ENCODE assay signal across 8 cellular contexts in genomic region chr4:156968479-156968984, GRCh38. TPM values are rescaled to one million over a fixed set of nuclear protein-coding genes. Genes with fewer than 3 reads are reported as not detected.
DNase-seq lines count a peak whose midpoint lies in the region; ATAC-seq and TF ChIP-seq lines count a peak whose summit lies in the region.

No MANE protein-coding gene starts in this region.

- no peak overlapping the region for H2AFZ ChIP-seq in Karpas-422 (ENCODE audit: low read length)

- no peaks in the 10 kb centered on the region for H3K79me2 ChIP-seq in Karpas-422 (ENCODE audit: low read length)

- H3K9ac ChIP-seq in Karpas-422 (ENCODE audit: low read length): no peak overlapping the region

- peak; percentile 20 for DNase-seq in DMS79 treated with DMSO at 0.1 percent for 48 hours (lab: John Stamatoyannopoulos, UW)
- no peak for DNase-seq in DMS79 (lab: John Stamatoyannopoulos, UW)
- DNase-seq in Karpas-422: peak; percentile 85
- peak; percentile 49 to 76 for DNase-seq in SJCRH30
- DNase-seq in epithelial cell of proximal tubule (ENCODE audit: low read depth): peak; percentile 76

- H3K4me2 ChIP-seq in Karpas-422 (ENCODE audit: low read depth, low read length, poor library complexity, severe bottlenecking): no peak overlapping the region

- no peaks in the 10 kb centered on the region for H3K27me3 ChIP-seq in Karpas-422 (ENCODE audit: low read length)
- no peaks in the 10 kb centered on the region for H3K27me3 ChIP-seq in SJCRH30
- H3K27me3 ChIP-seq in muscle layer of duodenum (ENCODE audit: low read depth, low read length): no peaks in the 10 kb centered on the region

- H3K36me3 ChIP-seq in Karpas-422 (ENCODE audit: insufficient read depth, low read length): no peaks in the 10 kb centered on the region
- H3K36me3 ChIP-seq in SJCRH30: no peaks in the 10 kb centered on the region
- H3K36me3 ChIP-seq in muscle layer of duodenum (ENCODE audit: control insufficient read depth in 1 of 2, insufficient read depth in 2 of 2, low read length in 2 of 2): no peaks in the 10 kb centered on the region

- no peaks in the 10 kb centered on the region for H3K9me2 ChIP-seq in Karpas-422 (replicated peaks; ENCODE audit: insufficient read depth, low read length)

- H3K27ac ChIP-seq in Karpas-422 (ENCODE audit: low read length) (no peak overlapping the region), SJCRH30 (peak overlapping the region; percentile 60; the same call in 1 of the 2 replicates), muscle layer of duodenum (ENCODE audit: low read length) (peak overlapping the region; percentile 92)

- H3K4me3 ChIP-seq in Karpas-422 (ENCODE audit: low read length): no peak overlapping the region
- peak overlapping the region; percentile 72 for H3K4me3 ChIP-seq in SJCRH30
- peak overlapping the region; percentile 89 for H3K4me3 ChIP-seq in epithelial cell of proximal tubule (ENCODE audit: low read depth, low read length)
- H3K4me3 ChIP-seq in muscle layer of duodenum (ENCODE audit: low read depth in 1 of 2, low read length in 2 of 2): peak overlapping the region; percentile 68 to 91

- no peaks in the 10 kb centered on the region for H3K9me3 ChIP-seq in Karpas-422 (ENCODE audit: low read length)
- no peaks in the 10 kb centered on the region for H3K9me3 ChIP-seq in SJCRH30 (replicated peaks)
- H3K9me3 ChIP-seq in muscle layer of duodenum (ENCODE audit: control insufficient read depth in 1 of 2, low read length in 2 of 2): no peaks in the 10 kb centered on the region

- H3K4me1 ChIP-seq in Karpas-422 (ENCODE audit: low read length): no peaks in the 10 kb centered on the region
- no peaks in the 10 kb centered on the region; the same call in none of the 2 replicates for H3K4me1 ChIP-seq in SJCRH30
- peaks cover 9 to 15% of the 10 kb centered on the region in 2 donors for H3K4me1 ChIP-seq in muscle layer of duodenum (ENCODE audit: control insufficient read depth in 1 of 2, insufficient read depth in 2 of 2, low read length in 2 of 2)

- H4K20me1 ChIP-seq in Karpas-422 (ENCODE audit: insufficient read depth, low read depth, low read length): no peaks in the 10 kb centered on the region

- TF ChIP-seq CTCF in epithelial cell of proximal tubule (conservative IDR thresholded peaks at IDR 0.05; ENCODE audit: low read depth, low read length): peak; percentile 87

- ATAC-seq in GM21717 (IDR thresholded peaks at IDR 0.05; ENCODE audit: unreplicated experiment) (peak; percentile 79), HG03521 (IDR thresholded peaks at IDR 0.05; ENCODE audit: unreplicated experiment) (no peak)

RNA-seq across cellular contexts. Expression of gene PDGFC, which starts 3.1 kb away (rescaled TPM):
- total RNA-seq in Karpas-422 (2014; rRNA removed; shearing (Covaris generic); ENCODE audit: low replicate concordance): not detected in 2 replicates
- total RNA-seq in SJCRH30 (2014; rRNA removed; shearing (Covaris generic)): 14.1 and 14.6 TPM in 2 replicates
- 56.7 and 64.7 TPM in 2 replicates for total RNA-seq in epithelial cell of proximal tubule

Comparison
In these comparisons a context has a peak if more than half of its experiments do, and no peak if none do; other contexts are left out.
1. RNA of gene PDGFC, which starts 3.1 kb away (total RNA-seq): 56.7 to 64.7 TPM in epithelial cell of proximal tubule and 14.1 to 14.6 TPM in SJCRH30; not detected in Karpas-422; every median in the first group is over 10 times any median in the second.